8 cellular contexts compared by ENCODE assay signal in genomic region chr20:4150095-4150492, GRCh38. TPM values are rescaled to one million over a fixed set of nuclear protein-coding genes. Genes with fewer than 3 reads are reported as not detected.
DNase-seq lines count a peak whose midpoint lies in the region; ATAC-seq and TF ChIP-seq lines count a peak whose summit lies in the region.

No MANE protein-coding gene starts in this region.

- peaks cover 16% of the 10 kb centered on the region for H3K4me1 ChIP-seq in CD4-positive, CD25-positive, alpha-beta regulatory T cell (ENCODE audit: control insufficient read depth, insufficient read depth, low read length, poor library complexity, severe bottlenecking)
- H3K4me1 ChIP-seq in Panc1 (ENCODE audit: control insufficient read depth, insufficient read depth, low read length): peaks cover 47% of the 10 kb centered on the region
- peaks cover 7 to 18% of the 10 kb centered on the region in 2 donors for H3K4me1 ChIP-seq in esophagus (ENCODE audit: control insufficient read depth in 2 of 2, insufficient read depth in 2 of 2, low read length in 1 of 2)
- peaks cover 13% of the 10 kb centered on the region for H3K4me1 ChIP-seq in neuron (ENCODE audit: insufficient read depth, low read length)

- POLR2A ChIA-PET in Panc1 (lab: Charles Lee): interaction anchor here (0.6 kb wide), 1 partner anchor 19 kb away, joined by 4 read pairs; no protein-coding TSS in a partner anchor

- WGBS in esophagus, 2 donors: 12% methylated on average over 7 of the region's 7 CpGs

- intact Hi-C loops in Panc1 (cut with micrococcal nuclease; ENCODE audit: unreplicated experiment): loop anchor here (5.0 kb wide), 1 partner anchor 38 kb away; no protein-coding TSS in a partner anchor

- no peak for DNase-seq in CD4-positive, CD25-positive, alpha-beta regulatory T cell
- no peak for DNase-seq in Panc1 (ENCODE audit: low read depth, low spot score)
- no peak for DNase-seq in GOT3 (lab: John Stamatoyannopoulos, UW)
- DNase-seq in activated CD4-positive, CD25-positive, alpha-beta regulatory T cell treated with anti-CD3 and anti-CD28 coated beads, Interleukin-2, amount 50 U/mL, for 72 hours: no peak
- no peak for DNase-seq in KBM-7

- H3K36me3 Mint-ChIP-seq in CD4-positive, CD25-positive, alpha-beta regulatory T cell: no peaks in the 10 kb centered on the region

- no peak overlapping the region for H2AFZ ChIP-seq in neuron (ENCODE audit: low read depth, low read length)

- peaks cover 0 to 4% (median 0%) of the 10 kb centered on the region in 7 donors for H3K9me3 Mint-ChIP-seq in CD4-positive, CD25-positive, alpha-beta regulatory T cell

- H3K27ac Mint-ChIP-seq in CD4-positive, CD25-positive, alpha-beta regulatory T cell: no peak overlapping the region

- H3K4me3 Mint-ChIP-seq in CD4-positive, CD25-positive, alpha-beta regulatory T cell: peak overlapping the region; percentile 16 to 75 (median 56)

- no peak overlapping the region for H3K4me3 ChIP-seq in CD4-positive, CD25-positive, alpha-beta regulatory T cell (ENCODE audit: low read depth, low read length)
- H3K4me3 ChIP-seq in Panc1 (ENCODE audit: low read depth in 2 of 2, low read length in 2 of 2): peak overlapping the region; percentile 74 to 91
- H3K4me3 ChIP-seq in esophagus (ENCODE audit: low read depth in 1 of 2, low read length in 2 of 2): peak overlapping the region; percentile 66 to 75
- H3K4me3 ChIP-seq in neuron (ENCODE audit: low read length): peak overlapping the region; percentile 74

- no TSS peak for BruUV-seq in Panc1 (replicated peaks; lab: Mats Ljungman, UMichigan)

- in situ Hi-C loops in Panc1 (cut with HindIII; ENCODE audit: low pct_unique_long_range_greater_than_20kb, low sequenced_read_pairs) (no loop called here), KBM-7 (cut with MboI; ENCODE audit: low pct_unique_long_range_greater_than_20kb, low sequenced_read_pairs) (no loop called here)

- ATAC-seq in CD4-positive, CD25-positive, alpha-beta regulatory T cell (ENCODE audit: low read depth in 2 of 2): no peak
- 0 out of 2 replicates have a peak, but pooled peaks have one; percentile 39 for ATAC-seq in Panc1
- no peak for ATAC-seq in GM19035 (IDR thresholded peaks at IDR 0.05; ENCODE audit: unreplicated experiment)

- H3K27me3 ChIP-seq in CD4-positive, CD25-positive, alpha-beta regulatory T cell (ENCODE audit: control insufficient read depth, insufficient read depth, low read length): peaks cover 19% of the 10 kb centered on the region
- H3K27me3 ChIP-seq in Panc1 (ENCODE audit: control insufficient read depth, insufficient read depth, low read length) (no peaks in the 10 kb centered on the region), esophagus (ENCODE audit: control insufficient read depth in 1 of 2, insufficient read depth in 2 of 2, low read length in 2 of 2) (no peaks in the 10 kb centered on the region), neuron (ENCODE audit: insufficient read depth, low read length) (no peaks in the 10 kb centered on the region)

- H3K9me3 ChIP-seq in CD4-positive, CD25-positive, alpha-beta regulatory T cell (ENCODE audit: control insufficient read depth in 2 of 2, low read length in 2 of 2): no peaks in the 10 kb centered on the region
- H3K9me3 ChIP-seq in Panc1 (ENCODE audit: control insufficient read depth, insufficient read depth, low read depth, low read length) (no peaks in the 10 kb centered on the region), esophagus (ENCODE audit: control insufficient read depth in 2 of 2, insufficient read depth in 1 of 2, low read depth in 1 of 2, low read length in 1 of 2) (no peaks in the 10 kb centered on the region), neuron (ENCODE audit: low read length) (no peaks in the 10 kb centered on the region)

- TF ChIP-seq CTCF in Panc1 (IDR thresholded peaks at IDR 0.05): no peak

- no peaks in the 10 kb centered on the region for H3K36me3 ChIP-seq in CD4-positive, CD25-positive, alpha-beta regulatory T cell (ENCODE audit: control insufficient read depth, insufficient read depth, low read length)
- peaks cover 2% of the 10 kb centered on the region; the same call in 1 of the 2 replicates for H3K36me3 ChIP-seq in Panc1 (ENCODE audit: control insufficient read depth, insufficient read depth, low read length)
- H3K36me3 ChIP-seq in esophagus (ENCODE audit: control insufficient read depth in 2 of 2, insufficient read depth in 2 of 2, low read length in 1 of 2): no peaks in the 10 kb centered on the region
- no peaks in the 10 kb centered on the region for H3K36me3 ChIP-seq in neuron (ENCODE audit: insufficient read depth, low read length)

- CTCF ChIA-PET in Panc1 (lab: Charles Lee): no interaction called here

- peaks cover 64% of the 10 kb centered on the region for H3K27me3 Mint-ChIP-seq in CD4-positive, CD25-positive, alpha-beta regulatory T cell

- peaks cover 4 to 17% (median 7%) of the 10 kb centered on the region in 4 donors for H3K4me1 Mint-ChIP-seq in CD4-positive, CD25-positive, alpha-beta regulatory T cell

- H3K27ac ChIP-seq in CD4-positive, CD25-positive, alpha-beta regulatory T cell (ENCODE audit: insufficient read depth, low read length, poor library complexity, severe bottlenecking): no peak overlapping the region
- H3K27ac ChIP-seq in Panc1 (ENCODE audit: low read length): peak overlapping the region; percentile 79
- H3K27ac ChIP-seq in esophagus (ENCODE audit: low read depth in 2 of 2, low read length in 1 of 2): no peak overlapping the region

RNA-seq across cellular contexts. Expression of gene SMOX, which starts 1.5 kb away (rescaled TPM):
- total RNA-seq in CD4-positive, CD25-positive, alpha-beta regulatory T cell: 3.4 TPM
- under 1 TPM in 1 of 4 donors, not detected in 3; 0.35 TPM for polyA plus RNA-seq in CD4-positive, CD25-positive, alpha-beta regulatory T cell
- 33.8 TPM for total RNA-seq in Panc1 (2021; ENCODE audit: unreplicated experiment)
- polyA plus RNA-seq in Panc1 (2012; ENCODE audit: insufficient read length): 27.6 TPM
- 1 to 10 TPM; 5.5 to 5.7 TPM for polyA plus RNA-seq in esophagus
